ENCODE assay signal across 16 cellular contexts in genomic region chr14:74982661-74983060, GRCh38. TPM values are rescaled to one million over a fixed set of nuclear protein-coding genes. Genes with fewer than 3 reads are reported as not detected.
"Had no signal": no experiment of that assay in that cellular context is flagged by ENCODE, and none has a peak within 500 bp of the region (broad histone marks: within the 10 kb centered on the region; RNA-seq: fewer than 3 reads in every experiment).

No MANE protein-coding gene starts in this region.

- DNase-seq: activated B cell treated with CpG ODN at 0.5 μM for 24 hours; activated CD4-positive, alpha-beta T cell treated with anti-CD3 and anti-CD28 coated beads, Interleukin-2, amount 10 ng/mL, durations not matched to agents 7 days and 5 days; activated CD8-positive, alpha-beta memory T cell treated with anti-CD3 and anti-CD28 coated beads for 24 hours; activated naive CD4-positive, alpha-beta T cell treated with anti-CD3 and anti-CD28 coated beads, Interleukin-2, amount 10 ng/mL, durations not matched to agents 7 days and 5 days; colonic mucosa; effector CD4-positive, alpha-beta T cell; hypothalamus; lower lobe of right lung; mucosa of descending colon; naive thymus-derived CD8-positive, alpha-beta T cell; occipital lobe; psoas muscle; sigmoid colon; stimulated activated CD4-positive, alpha-beta T cell treated with anti-CD3 and anti-CD28 coated beads, Interleukin-12 subunit alpha, Interleukin-12 subunit beta, amount 100 ng/mL, for 4 hours; stimulated activated naive CD4-positive, alpha-beta T cell treated with Interleukin-2 at 50 U/mL for 16 hours; T-helper 1 cell had no signal

- ATAC-seq: lower lobe of right lung; mucosa of descending colon; naive thymus-derived CD8-positive, alpha-beta T cell; psoas muscle had no signal

- H3K9me3 ChIP-seq: colonic mucosa, lower lobe of right lung, mucosa of descending colon, psoas muscle, sigmoid colon had no signal

- H3K27me3 ChIP-seq: colonic mucosa, sigmoid colon had no signal

- H3K27ac ChIP-seq: colonic mucosa, lower lobe of right lung, sigmoid colon had no signal

- H3K4me1 ChIP-seq: colonic mucosa, sigmoid colon had no signal

- H3K4me3 ChIP-seq: colonic mucosa, lower lobe of right lung, mucosa of descending colon, psoas muscle, sigmoid colon had no signal

- H3K36me3 ChIP-seq: colonic mucosa, lower lobe of right lung, sigmoid colon had no signal

RNA-seq across cellular contexts. Expression of gene PGF, which starts 27.3 kb away (rescaled TPM):
- total RNA-seq: activated B cell treated with CpG ODN at 0.5 μM for 24 hours; naive thymus-derived CD8-positive, alpha-beta T cell had no signal
